In genomic region chr15:101188517-101189340, GRCh38 we compare ENCODE assay signal across 8 cellular contexts.
DNase-seq lines count a peak whose midpoint lies in the region; ATAC-seq, FAIRE-seq and TF ChIP-seq lines count a peak whose summit lies in the region.

No MANE protein-coding gene starts in this region.

- CTCF ChIA-PET in K562 (lab: Yijun Ruan, JAX; ENCODE audit: low intra/inter-chr PET ratio): no interaction called here

- no peak overlapping the region for H3K23ac ChIP-seq in mesenchymal stem cell (ENCODE audit: low read length in 2 of 2)

- H3K27ac ChIP-seq in K562 (ENCODE audit: extremely low read depth, low read depth, low read length): no peak overlapping the region
- peak overlapping the region; percentile 79 for H3K27ac ChIP-seq in mesenchymal stem cell (ENCODE audit: low read length, poor library complexity, severe bottlenecking)

- H4K91ac ChIP-seq in mesenchymal stem cell (ENCODE audit: low read length): peak overlapping the region; percentile 53

- H4K8ac ChIP-seq in mesenchymal stem cell (ENCODE audit: low read length): peak overlapping the region; percentile 16

- no peaks in the 10 kb centered on the region for H3K9me1 ChIP-seq in K562 (ENCODE audit: control insufficient read depth, insufficient read depth, low read length)

- H3K79me1 ChIP-seq in mesenchymal stem cell (replicated peaks; ENCODE audit: low read length, poor library complexity, severe bottlenecking): peaks cover 5% of the 10 kb centered on the region

- H2BK12ac ChIP-seq in mesenchymal stem cell (ENCODE audit: low read length in 2 of 2): peak overlapping the region; percentile 0 to 69

- H2BK15ac ChIP-seq in mesenchymal stem cell (ENCODE audit: low read depth, poor library complexity, severe bottlenecking): peak overlapping the region; percentile 92

- peak overlapping the region; percentile 15 to 86 for H3K18ac ChIP-seq in mesenchymal stem cell (ENCODE audit: low read depth in 1 of 2, low read length in 2 of 2)

- no peak overlapping the region for H3K4me3 ChIP-seq in K562
- H3K4me3 ChIP-seq in mesenchymal stem cell (ENCODE audit: insufficient read depth in 1 of 2, low read depth in 1 of 2, low read length in 2 of 2): peak overlapping the region in 1 of 2 experiments; percentile 48

- H3K9ac ChIP-seq in K562 (ENCODE audit: insufficient read depth in 1 of 2, low read depth in 2 of 2, low read length in 2 of 2): no peak overlapping the region
- H3K9ac ChIP-seq in mesenchymal stem cell (ENCODE audit: low read length): peak overlapping the region; percentile 68

- POLR2A ChIA-PET in K562 (lab: Yijun Ruan, JAX): no interaction called here

- TF ChIP-seq EP300 in K562 (IDR thresholded peaks at IDR 0.05; ENCODE audit: low read length): no peak

- H3K9me3 ChIP-seq in K562 (replicated peaks; ENCODE audit: control insufficient read depth, insufficient read depth, low read depth, low read length) (no peaks in the 10 kb centered on the region), mesenchymal stem cell (ENCODE audit: control insufficient read depth, low read length) (no peaks in the 10 kb centered on the region)

- BruUV-seq in K562 (replicated peaks; lab: Mats Ljungman, UMichigan): no TSS peak

- TF ChIP-seq POLR2A in K562 (conservative IDR thresholded peaks at IDR 0.05): no peak

- H3K36me3 ChIP-seq in K562 (ENCODE audit: control insufficient read depth, insufficient read depth, low read length) (no peaks in the 10 kb centered on the region), mesenchymal stem cell (ENCODE audit: control insufficient read depth in 1 of 2, insufficient read depth in 2 of 2, low read depth in 1 of 2, low read length in 2 of 2) (peaks cover 5% of the 10 kb centered on the region in 2 experiments)

- ATAC-seq in GM18861 (IDR thresholded peaks at IDR 0.05; ENCODE audit: unreplicated experiment) (peak; percentile 56), HG03159 (IDR thresholded peaks at IDR 0.05; ENCODE audit: unreplicated experiment) (peak; percentile 64), K562 (no peak), HG02623 (IDR thresholded peaks at IDR 0.05; ENCODE audit: unreplicated experiment) (no peak), GM19324 (IDR thresholded peaks at IDR 0.05; ENCODE audit: low FRiP score, unreplicated experiment) (no peak)

- peaks cover 3% of the 10 kb centered on the region; the same call in 1 of the 2 replicates for H4K20me1 ChIP-seq in K562 (replicated peaks; ENCODE audit: control insufficient read depth, insufficient read depth, low read length)

- H2BK5ac ChIP-seq in mesenchymal stem cell (ENCODE audit: low read depth, low read length, poor library complexity, severe bottlenecking): peak overlapping the region; percentile 90

- peak overlapping the region; percentile 56 to 96 for H3K4ac ChIP-seq in mesenchymal stem cell (ENCODE audit: low read depth in 1 of 2, low read length in 2 of 2)

- FAIRE-seq in K562 (lab: Jason Lieb, UNC): no peak

- H3K14ac ChIP-seq in mesenchymal stem cell (ENCODE audit: low read length in 2 of 2): peak overlapping the region in 1 of 2 experiments; percentile 30

- H3K4me2 ChIP-seq in K562 (ENCODE audit: insufficient read depth, low read length) (no peak overlapping the region; the same call in 1 of the 2 replicates), mesenchymal stem cell (ENCODE audit: low read length, poor library complexity, severe bottlenecking) (peak overlapping the region; percentile 29)

- no peaks in the 10 kb centered on the region for H3K27me3 ChIP-seq in K562 (ENCODE audit: control insufficient read depth in 2 of 2, insufficient read depth in 2 of 2, low read length in 2 of 2)
- no peaks in the 10 kb centered on the region for H3K27me3 ChIP-seq in mesenchymal stem cell (ENCODE audit: control insufficient read depth in 1 of 2, insufficient read depth in 1 of 2, low read length in 2 of 2)

- H3K4me1 ChIP-seq in K562 (replicated peaks in 1 of 2; ENCODE audit: control insufficient read depth in 2 of 2, insufficient read depth in 2 of 2, low read length in 2 of 2): peaks cover 8 to 12% of the 10 kb centered on the region in 2 experiments; a peak in 3 of 5 replicates
- peaks cover 28% of the 10 kb centered on the region for H3K4me1 ChIP-seq in mesenchymal stem cell (ENCODE audit: control insufficient read depth, insufficient read depth, low read depth, low read length)

- 76% methylated on average over 28 of the region's 28 CpGs for WGBS in K562 (ENCODE audit: insufficient coverage, low coverage, missing lambda C conversion rate)
- 66% methylated on average over 26 of the region's 28 CpGs for WGBS in mesenchymal stem cell

- peak overlapping the region; percentile 34 for H2AK5ac ChIP-seq in mesenchymal stem cell (ENCODE audit: low read length, severe bottlenecking)

- in situ Hi-C loops in K562 (cut with MboI): no loop called here

- H2BK120ac ChIP-seq in mesenchymal stem cell (ENCODE audit: low read depth, low read length): peak overlapping the region; percentile 96

- no peak for DNase-seq in K562 (ENCODE audit: extremely low read depth in 1 of 4, low spot score in 3 of 4)
- DNase-seq in mesenchymal stem cell: peak; percentile 87
- DNase-seq in SKM-1 (lab: John Stamatoyannopoulos, UW; ENCODE audit: unreplicated experiment): no peak
- no peak for DNase-seq in effector CD4-positive, alpha-beta T cell

- TF ChIP-seq RAD21 in K562 (CRISPR knock-in tag; conservative IDR thresholded peaks at IDR 0.05 in 1 of 2, IDR thresholded peaks at IDR 0.05 in 1 of 2): no peak

- intact Hi-C loops in K562 (cut with micrococcal nuclease): no loop called here

- H2AFZ ChIP-seq in K562 (ENCODE audit: low read depth, low read length) (no peak overlapping the region), mesenchymal stem cell (ENCODE audit: low read depth, low read length) (no peak overlapping the region)

- H3K79me2 ChIP-seq in K562 (ENCODE audit: control insufficient read depth, insufficient read depth, low read length): peaks cover 26% of the 10 kb centered on the region

- no peak for TF ChIP-seq CTCF in K562 (IDR thresholded peaks at IDR 0.05 in 2 of 3, conservative IDR thresholded peaks at IDR 0.05 in 1 of 3; ENCODE audit: insufficient read depth in 2 of 3, low read depth in 1 of 3, low read length in 3 of 3)

TF ChIP-seq in K562, 482 proteins besides CTCF, POLR2A, EP300 and RAD21:
- TF ChIP-seq CBFA2T3 (IDR thresholded peaks at IDR 0.05): 0 out of 2 replicates have a peak, but pooled peaks have one; percentile 30
- no peak for TF ChIP-seq PML (IDR thresholded peaks at IDR 0.05; ENCODE audit: low read length)
- TF ChIP-seq ZBTB33 (CRISPR knock-in tag; IDR thresholded peaks at IDR 0.05): peak; percentile 90

Comparison
In these comparisons a context has a peak if more than half of its experiments do, and no peak if none do; other contexts are left out.
1. ATAC-seq: peak in GM18861 (single experiment) and HG03159 (single experiment); none in K562 (single experiment), HG02623 (single experiment) and GM19324 (single experiment).